ENCODE assay signal across 1 cellular context in the genomic region with DNA sequence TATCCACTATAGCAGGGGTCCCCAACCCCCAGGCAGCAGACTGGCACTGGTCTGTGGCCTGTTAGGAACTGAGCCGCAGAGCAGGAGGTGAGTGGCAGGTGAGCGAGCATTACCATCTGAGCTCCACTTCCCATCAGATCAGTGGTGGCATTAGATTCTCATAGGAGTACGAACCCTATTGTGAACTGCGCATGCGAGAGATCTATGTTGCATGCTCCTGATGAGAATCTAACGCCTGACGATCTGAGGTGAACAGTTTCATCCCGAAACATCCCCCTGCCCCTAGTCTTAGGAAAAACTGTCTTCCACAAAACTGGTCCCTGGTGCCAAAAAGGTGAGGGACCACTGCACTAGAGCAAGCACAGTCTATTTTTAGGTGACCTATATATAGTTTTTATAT.
TF ChIP-seq lines count a peak whose summit lies in the region.

No MANE protein-coding gene starts in this region.

TF ChIP-seq in K562, 482 proteins besides CTCF, POLR2A, EP300 and RAD21:
- TF ChIP-seq MBD2 (IDR thresholded peaks at IDR 0.05; ENCODE audit: borderline replicate concordance, low read depth) = no peak
- TF ChIP-seq ZBTB8A (IDR thresholded peaks at IDR 0.05; ENCODE audit: partially characterized antibody) = no peak
- TF ChIP-seq HMG20A (CRISPR knock-in tag; conservative IDR thresholded peaks at IDR 0.05) = no peak
- TF ChIP-seq NRF1 (conservative IDR thresholded peaks at IDR 0.05 in 1 of 2, IDR thresholded peaks at IDR 0.05 in 1 of 2) = peak; percentile 60 to 69
